ENCODE assay signal across 1 cellular context in genomic region chr1:205416326-205416725, GRCh38.
TF ChIP-seq lines count a peak whose summit lies in the region.

No MANE protein-coding gene starts in this region.

TF ChIP-seq in neural cell, 6 proteins besides CTCF, POLR2A, EP300 and RAD21 (continued from another document):
- TF ChIP-seq REST (IDR thresholded peaks at IDR 0.05; ENCODE audit: borderline replicate concordance) (no peak), POLR2AphosphoS5 (IDR thresholded peaks at IDR 0.05) (no peak), EZH2 (IDR thresholded peaks at IDR 0.05; ENCODE audit: borderline replicate concordance, insufficient read depth, low read length, poor library complexity, severe bottlenecking) (no peak)
